19 cellular contexts compared by ENCODE assay signal in the genomic region with DNA sequence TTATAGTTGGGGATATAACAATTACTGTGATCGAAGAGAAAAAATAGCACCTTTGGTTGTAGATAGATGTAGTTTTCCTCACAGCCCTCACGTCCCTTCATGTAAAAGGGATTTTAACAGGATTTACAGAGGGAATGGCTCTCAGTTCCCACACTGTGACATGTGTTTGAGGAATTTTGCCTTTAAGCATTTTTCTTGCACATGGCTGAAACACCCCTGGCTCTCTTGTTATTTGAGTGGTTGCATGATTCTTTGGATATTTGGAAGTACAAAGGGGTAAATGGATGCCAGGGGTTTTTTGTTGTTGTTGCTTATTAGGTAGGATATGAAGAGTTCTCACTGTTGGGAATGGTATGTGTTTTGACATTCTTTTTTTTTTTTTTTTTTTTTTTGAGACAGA.
"Had no signal": no experiment of that assay in that cellular context is flagged by ENCODE, and none has a peak within 500 bp of the region (broad histone marks: within the 10 kb centered on the region; RNA-seq: fewer than 3 reads in every experiment).

No MANE protein-coding gene starts in this region.

- H3K9me3 ChIP-seq: left lung, ovary, thoracic aorta had no signal

- H3K27me3 ChIP-seq: brain microvascular endothelial cell, left lung, ovary had no signal

- DNase-seq: activated CD4-positive, alpha-beta T cell treated with anti-CD3 and anti-CD28 coated beads, Interleukin-2, amount 50 U/mL, for 1 hour; amniotic stem cell; brain microvascular endothelial cell; cerebellar nuclear complex; dermis blood vessel endothelial cell; erythroblast; glutamatergic neuron; left lung; nephron progenitor cell; ovary; stimulated activated CD4-positive, alpha-beta T cell treated with anti-CD3 and anti-CD28 coated beads, Interleukin-15, amount 100 ng/mL, for 24 hours; stimulated activated CD4-positive, alpha-beta T cell treated with anti-CD3 and anti-CD28 coated beads, Interleukin-4, amount 100 ng/mL, for 24 hours; stimulated activated naive CD8-positive, alpha-beta T cell treated with anti-CD3 and anti-CD28 coated beads, Interleukin-15, amount 100 ng/mL, for 72 hours had no signal

- H3K27ac ChIP-seq: brain microvascular endothelial cell, left lung, ovary had no signal

- H3K27ac Mint-ChIP-seq: activated naive CD4-positive, alpha-beta T cell treated with anti-CD3 and anti-CD28 coated beads, Interleukin-2, amount 50 U/mL, for 24 hours; memory B cell; nephron progenitor cell; stimulated activated naive CD8-positive, alpha-beta T cell treated with anti-CD3 and anti-CD28 coated beads, Interleukin-15, amount 100 ng/mL, for 72 hours; T-helper 1 cell treated with Interleukin-12 subunit alpha and Interleukin-12 subunit beta and Interleukin-4 antibody, amounts not matched to agents 30 μg/mL and 1 μg/mL, for 36 hours; WTC11 had no signal

- ATAC-seq: left lung; SK-N-SH treated with all-trans-retinoic acid at 6 μM for 48 hours; stimulated activated naive CD8-positive, alpha-beta T cell treated with anti-CD3 and anti-CD28 coated beads, Interleukin-15, amount 100 ng/mL, for 72 hours; WTC11 had no signal

- H3K4me3 ChIP-seq: left lung, ovary, thoracic aorta had no signal

- H3K36me3 ChIP-seq: brain microvascular endothelial cell, left lung, ovary, thoracic aorta had no signal

- H3K4me3 Mint-ChIP-seq: activated naive CD4-positive, alpha-beta T cell treated with anti-CD3 and anti-CD28 coated beads, Interleukin-2, amount 50 U/mL, for 24 hours; memory B cell; nephron progenitor cell; stimulated activated naive CD8-positive, alpha-beta T cell treated with anti-CD3 and anti-CD28 coated beads, Interleukin-15, amount 100 ng/mL, for 72 hours; T-helper 1 cell treated with Interleukin-12 subunit alpha and Interleukin-12 subunit beta and Interleukin-4 antibody, amounts not matched to agents 30 μg/mL and 1 μg/mL, for 36 hours; WTC11 had no signal

- H3K4me1 Mint-ChIP-seq: activated naive CD4-positive, alpha-beta T cell treated with anti-CD3 and anti-CD28 coated beads, Interleukin-2, amount 50 U/mL, for 24 hours; memory B cell; stimulated activated naive CD8-positive, alpha-beta T cell treated with anti-CD3 and anti-CD28 coated beads, Interleukin-15, amount 100 ng/mL, for 72 hours had no signal

- H3K9me3 Mint-ChIP-seq: activated naive CD4-positive, alpha-beta T cell treated with anti-CD3 and anti-CD28 coated beads, Interleukin-2, amount 50 U/mL, for 24 hours; memory B cell; nephron progenitor cell; T-helper 1 cell treated with Interleukin-12 subunit alpha and Interleukin-12 subunit beta and Interleukin-4 antibody, amounts not matched to agents 30 μg/mL and 1 μg/mL, for 36 hours; WTC11 had no signal

- H3K27me3 Mint-ChIP-seq: activated naive CD4-positive, alpha-beta T cell treated with anti-CD3 and anti-CD28 coated beads, Interleukin-2, amount 50 U/mL, for 24 hours; memory B cell; stimulated activated naive CD8-positive, alpha-beta T cell treated with anti-CD3 and anti-CD28 coated beads, Interleukin-15, amount 100 ng/mL, for 72 hours had no signal
